Comparison of ENCODE assay signal across 15 cellular contexts in the genomic region with DNA sequence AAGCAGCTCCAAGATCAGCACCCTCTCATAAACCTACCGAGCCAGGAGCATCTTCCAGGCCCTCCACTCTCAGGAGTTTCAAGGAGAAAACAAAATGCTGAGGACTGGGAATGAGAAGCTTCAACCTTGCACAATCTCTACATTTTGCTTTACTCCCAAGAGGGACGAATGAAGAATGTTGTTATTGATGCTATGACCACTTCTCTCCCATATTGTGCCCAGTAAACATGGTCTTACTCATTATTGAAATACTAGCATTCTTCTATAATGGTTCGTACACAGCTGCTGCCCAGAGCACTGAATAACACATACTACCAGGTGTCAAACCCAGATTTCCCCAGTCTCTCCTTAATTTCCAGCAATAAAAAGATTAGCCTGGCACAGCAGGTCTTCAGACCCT.
DNase-seq lines count a peak whose midpoint lies in the region; ATAC-seq, FAIRE-seq and TF ChIP-seq lines count a peak whose summit lies in the region.
"Had no signal": no experiment of that assay in that cellular context is flagged by ENCODE, and none has a peak within 500 bp of the region (broad histone marks: within the 10 kb centered on the region; RNA-seq: fewer than 3 reads in every experiment).

No MANE protein-coding gene starts in this region.

- peaks cover 52% of the 10 kb centered on the region for H3K27me3 Mint-ChIP-seq in stimulated activated naive CD8-positive, alpha-beta T cell treated with anti-CD3 and anti-CD28 coated beads, Interleukin-15, amount 100 ng/mL, for 72 hours

- DNase-seq in AG08395 (ENCODE audit: low spot score) (peak; percentile 13), NCI-H69 (lab: John Stamatoyannopoulos, UW) (peak; percentile 10), endothelial cell of umbilical vein (ENCODE audit: low read depth, low spot score) (no peak), keratinocyte (ENCODE audit: low read depth, low spot score) (no peak)
- DNase-seq in activated CD4-positive, alpha-beta T cell treated with anti-CD3 and anti-CD28 coated beads for 4 hours: no peak
- no peak for DNase-seq in stimulated activated naive CD8-positive, alpha-beta T cell treated with anti-CD3 and anti-CD28 coated beads, Interleukin-15, amount 100 ng/mL, for 72 hours
- DNase-seq: Caco-2, NCI-H1092, SJCRH30 had no signal

- FAIRE-seq in endothelial cell of umbilical vein (lab: Jason Lieb, UNC) (no peak), keratinocyte (lab: Jason Lieb, UNC) (no peak)
- FAIRE-seq: GM18507, HTR-8/SVneo had no signal

- H3K4me3 Mint-ChIP-seq in stimulated activated naive CD8-positive, alpha-beta T cell treated with anti-CD3 and anti-CD28 coated beads, Interleukin-15, amount 100 ng/mL, for 72 hours: no peak overlapping the region

- dilution Hi-C loops in endothelial cell of umbilical vein (cut with MboI; ENCODE audit: extremely low pct_ligation_motif_present, low sequenced_read_pairs) (no loop called here), keratinocyte (cut with MboI; ENCODE audit: extremely low pct_ligation_motif_present, low sequenced_read_pairs) (no loop called here)

- H3K4me2 ChIP-seq in endothelial cell of umbilical vein (ENCODE audit: insufficient read depth, low read length) (no peak overlapping the region), keratinocyte (ENCODE audit: control insufficient read depth, extremely low read depth, insufficient read depth, low read depth, low read length) (peak overlapping the region; percentile 81)

- H4K20me1 ChIP-seq in endothelial cell of umbilical vein (replicated peaks; ENCODE audit: control insufficient read depth, extremely low read depth, insufficient read depth, low read length): no peaks in the 10 kb centered on the region
- H4K20me1 ChIP-seq in keratinocyte (ENCODE audit: control insufficient read depth, extremely low read depth, insufficient read depth, low read length): no peaks in the 10 kb centered on the region

- intact Hi-C loops in endothelial cell of umbilical vein (cut with micrococcal nuclease): loop anchor here (5.0 kb wide), 1 partner anchor 210 kb away; no protein-coding TSS in a partner anchor

- H3K9me3 Mint-ChIP-seq in stimulated activated naive CD8-positive, alpha-beta T cell treated with anti-CD3 and anti-CD28 coated beads, Interleukin-15, amount 100 ng/mL, for 72 hours: no peaks in the 10 kb centered on the region

- ATAC-seq in stimulated activated naive CD8-positive, alpha-beta T cell treated with anti-CD3 and anti-CD28 coated beads, Interleukin-15, amount 100 ng/mL, for 72 hours: no peak
- ATAC-seq in HG03095 (IDR thresholded peaks at IDR 0.05; ENCODE audit: unreplicated experiment) (no peak), GM21526 (IDR thresholded peaks at IDR 0.05; ENCODE audit: low FRiP score, unreplicated experiment) (no peak)
- ATAC-seq: HCT116 had no signal

- no TSS peak for BruUV-seq in endothelial cell of umbilical vein (replicated peaks; lab: Mats Ljungman, UMichigan)

- H3K27ac ChIP-seq in endothelial cell of umbilical vein (ENCODE audit: insufficient read depth, low read depth, low read length) (no peak overlapping the region), keratinocyte (ENCODE audit: control insufficient read depth, insufficient read depth, low read length) (peak overlapping the region; percentile 86)
- H3K27ac ChIP-seq: SJCRH30 had no signal

- no peak for TF ChIP-seq POLR2A in endothelial cell of umbilical vein (IDR thresholded peaks at IDR 0.05; ENCODE audit: low read depth, low read length)

- no peaks in the 10 kb centered on the region for H3K36me3 ChIP-seq in endothelial cell of umbilical vein (ENCODE audit: control insufficient read depth in 2 of 2, extremely low read depth in 1 of 2, insufficient read depth in 2 of 2, low read length in 2 of 2)
- no peaks in the 10 kb centered on the region for H3K36me3 ChIP-seq in keratinocyte (ENCODE audit: control insufficient read depth in 2 of 2, extremely low read depth in 1 of 2, insufficient read depth in 2 of 2, low read length in 2 of 2)
- H3K36me3 ChIP-seq: SJCRH30 had no signal

- H3K79me2 ChIP-seq in endothelial cell of umbilical vein (ENCODE audit: control insufficient read depth, insufficient read depth, low read length) (no peaks in the 10 kb centered on the region), keratinocyte (ENCODE audit: control insufficient read depth, insufficient read depth, low read length) (no peaks in the 10 kb centered on the region)

- H3K9me1 ChIP-seq in endothelial cell of umbilical vein (replicated peaks; ENCODE audit: control insufficient read depth, extremely low read depth, insufficient read depth, low read length) (no peaks in the 10 kb centered on the region), keratinocyte (ENCODE audit: control insufficient read depth, extremely low read depth, insufficient read depth, low read length) (no peaks in the 10 kb centered on the region)

- H3K4me3 ChIP-seq in endothelial cell of umbilical vein (replicated peaks in 1 of 3; ENCODE audit: insufficient read depth in 1 of 3, low read depth in 1 of 3, low read length in 3 of 3) (no peak overlapping the region), keratinocyte (ENCODE audit: control insufficient read depth in 2 of 3, extremely low read depth in 1 of 3, insufficient read depth in 2 of 3, low read depth in 1 of 3, low read length in 3 of 3) (peak overlapping the region in 2 of 3 experiments; percentile 19 to 43)
- H3K4me3 ChIP-seq: SJCRH30 had no signal

- POLR2A ChIA-PET in endothelial cell of umbilical vein (lab: Charles Lee): no interaction called here

- CTCF ChIA-PET in endothelial cell of umbilical vein (lab: Charles Lee): interaction anchor here (0.7 to 1.9 kb wide), 4 partner anchors 19 to 171 kb away, joined by 3 to 10 read pairs (median 5); no protein-coding TSS in a partner anchor

- H3K9me3 ChIP-seq in endothelial cell of umbilical vein (replicated peaks; ENCODE audit: control insufficient read depth, insufficient read depth, low read length) (no peaks in the 10 kb centered on the region), keratinocyte (ENCODE audit: control insufficient read depth, low read depth, low read length) (no peaks in the 10 kb centered on the region)
- H3K9me3 ChIP-seq: Caco-2, SJCRH30 had no signal

- peaks cover 25% of the 10 kb centered on the region for H3K4me1 ChIP-seq in endothelial cell of umbilical vein (ENCODE audit: control insufficient read depth, extremely low read depth, insufficient read depth, low read length)
- peaks cover 38% of the 10 kb centered on the region for H3K4me1 ChIP-seq in keratinocyte (ENCODE audit: control insufficient read depth, extremely low read depth, insufficient read depth, low read length)
- H3K4me1 ChIP-seq: Caco-2 had no signal

- H3K4me1 Mint-ChIP-seq in stimulated activated naive CD8-positive, alpha-beta T cell treated with anti-CD3 and anti-CD28 coated beads, Interleukin-15, amount 100 ng/mL, for 72 hours: no peaks in the 10 kb centered on the region

- H2AFZ ChIP-seq in endothelial cell of umbilical vein (ENCODE audit: low read depth, low read length): no peak overlapping the region
- peak overlapping the region; percentile 78 for H2AFZ ChIP-seq in keratinocyte (ENCODE audit: control insufficient read depth, low read length)

- H3K27ac Mint-ChIP-seq in stimulated activated naive CD8-positive, alpha-beta T cell treated with anti-CD3 and anti-CD28 coated beads, Interleukin-15, amount 100 ng/mL, for 72 hours: peak overlapping the region in 1 of 2 donors; percentile 19
- H3K27ac Mint-ChIP-seq: CD14-positive monocyte had no signal

- H3K27me3 ChIP-seq in endothelial cell of umbilical vein (ENCODE audit: control insufficient read depth in 2 of 2, insufficient read depth in 2 of 2, low read length in 2 of 2) (peaks cover 51 to 83% of the 10 kb centered on the region in 2 experiments), keratinocyte (ENCODE audit: control insufficient read depth, extremely low read depth, insufficient read depth, low read length) (no peaks in the 10 kb centered on the region)
- H3K27me3 ChIP-seq: SJCRH30 had no signal

- no peak overlapping the region for H3K9ac ChIP-seq in endothelial cell of umbilical vein (replicated peaks; ENCODE audit: extremely low read depth, insufficient read depth, low read length)
- peak overlapping the region; percentile 45 for H3K9ac ChIP-seq in keratinocyte (ENCODE audit: control insufficient read depth, extremely low read depth, insufficient read depth, low read length)

- no peak for TF ChIP-seq CTCF in endothelial cell of umbilical vein (IDR thresholded peaks at IDR 0.05; ENCODE audit: extremely low read depth in 1 of 2, insufficient read depth in 1 of 2, low read depth in 1 of 2, low read length in 2 of 2)
- TF ChIP-seq CTCF in keratinocyte (optimal IDR thresholded peaks at IDR 0.05 in 1 of 3, IDR thresholded peaks at IDR 0.05 in 1 of 3, conservative IDR thresholded peaks at IDR 0.05 in 1 of 3; ENCODE audit: extremely low read depth in 1 of 3, insufficient read depth in 2 of 3, low read length in 3 of 3): no peak

TF ChIP-seq in endothelial cell of umbilical vein, 7 proteins besides CTCF, POLR2A, EP300 and RAD21:
- TF ChIP-seq EZH2 (IDR thresholded peaks at IDR 0.05; ENCODE audit: borderline replicate concordance, low read depth, low read length, severe bottlenecking): peak; percentile 38
- TF ChIP-seq, protein P1, sequence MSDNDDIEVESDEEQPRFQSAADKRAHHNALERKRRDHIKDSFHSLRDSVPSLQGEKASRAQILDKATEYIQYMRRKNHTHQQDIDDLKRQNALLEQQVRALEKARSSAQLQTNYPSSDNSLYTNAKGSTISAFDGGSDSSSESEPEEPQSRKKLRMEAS (IDR thresholded peaks at IDR 0.05; ENCODE audit: insufficient read depth, insufficient read length): no peak

Comparison
In these comparisons a context has a peak if more than half of its experiments do, and no peak if none do; other contexts are left out.
1. DNase-seq: peak in AG08395 (single experiment) and NCI-H69 (single experiment); none in endothelial cell of umbilical vein (single experiment), keratinocyte (single experiment), activated CD4-positive, alpha-beta T cell treated with anti-CD3 and anti-CD28 coated beads for 4 hours (0 of 2) and stimulated activated naive CD8-positive, alpha-beta T cell treated with anti-CD3 and anti-CD28 coated beads, Interleukin-15, amount 100 ng/mL, for 72 hours (0 of 2).
2. H3K4me3 ChIP-seq: peak in keratinocyte (2 of 3); none in endothelial cell of umbilical vein (0 of 3).